ENCODE assay signal across 17 cellular contexts in the genomic region with DNA sequence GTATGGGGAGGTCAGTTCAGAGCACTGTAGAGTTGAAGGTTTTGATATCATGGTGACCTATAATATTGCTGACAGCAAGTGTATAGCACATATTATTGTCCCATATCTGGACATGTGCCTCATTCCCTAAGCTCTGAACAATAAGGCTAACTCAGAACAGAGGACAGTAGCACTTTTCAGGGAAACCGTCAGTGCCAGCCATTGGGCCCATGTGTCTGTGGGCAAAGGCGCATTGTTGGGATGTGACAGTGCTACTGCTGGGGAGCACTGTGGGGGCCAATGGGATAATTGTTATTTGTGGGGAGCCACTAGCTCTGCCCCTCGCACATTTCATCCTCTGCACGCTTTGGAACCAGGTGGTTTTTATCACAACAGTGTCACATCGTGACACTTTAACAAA.
"Had no signal": no experiment of that assay in that cellular context is flagged by ENCODE, and none has a peak within 500 bp of the region (broad histone marks: within the 10 kb centered on the region; RNA-seq: fewer than 3 reads in every experiment).

No MANE protein-coding gene starts in this region.

- DNase-seq: activated CD4-positive, alpha-beta T cell treated with anti-CD3 and anti-CD28 coated beads, Interleukin-2, amount 50 U/mL, for 1 hour; activated gamma-delta T cell; activated T-cell treated with anti-CD3 and anti-CD28 coated beads, Interleukin-2, amount 50 U/mL, for 1 hour; amniotic stem cell; brain microvascular endothelial cell; cerebellar nuclear complex; endodermal cell; kidney; left ventricle myocardium superior; mesendoderm; stimulated activated CD4-positive, alpha-beta T cell treated with anti-CD3 and anti-CD28 coated beads, Interleukin-15, amount 100 ng/mL, for 24 hours; stimulated activated CD4-positive, alpha-beta T cell treated with anti-CD3 and anti-CD28 coated beads, Interleukin-4, amount 100 ng/mL, for 1 hour; stimulated activated naive CD4-positive, alpha-beta T cell; T-helper 9 cell had no signal

- H3K27ac Mint-ChIP-seq: activated naive CD8-positive, alpha-beta T cell; endodermal cell; type B pancreatic cell had no signal

- ATAC-seq: left ventricle myocardium superior had no signal

- H3K9me3 Mint-ChIP-seq: endodermal cell, neural crest cell, type B pancreatic cell had no signal

- H3K4me1 Mint-ChIP-seq: endodermal cell had no signal

- H3K4me3 Mint-ChIP-seq: activated naive CD8-positive, alpha-beta T cell; endodermal cell; neural crest cell; type B pancreatic cell had no signal

- H3K36me3 Mint-ChIP-seq: activated naive CD8-positive, alpha-beta T cell had no signal
